In genomic region chr9:111895996-111896941, GRCh38 we compare ENCODE assay signal across 8 cellular contexts. TPM values are rescaled to one million over a fixed set of nuclear protein-coding genes. Genes with fewer than 3 reads are reported as not detected.
DNase-seq lines count a peak whose midpoint lies in the region; ATAC-seq and TF ChIP-seq lines count a peak whose summit lies in the region.

Gene UGCG (plus strand): TSS chr9:111896814. CDS start chr9:111897216, 402 bp downstream.

- H3K9me2 ChIP-seq in DOHH2 (replicated peaks; ENCODE audit: control insufficient read depth, low read length): no peaks in the 10 kb centered on the region

- peaks cover 8% of the 10 kb centered on the region for H3F3A ChIP-seq in DOHH2 (ENCODE audit: control insufficient read depth, insufficient read depth)
- H3F3A ChIP-seq in neural progenitor cell (ENCODE audit: low read depth): peaks cover 22% of the 10 kb centered on the region

- H3K27ac Mint-ChIP-seq in neural progenitor cell: peak within 1 kb of the TSS; percentile 88

- peak within 1 kb of the TSS; percentile 95 for H2AFZ ChIP-seq in neural progenitor cell (replicated peaks)

- ATAC-seq in GM21825 (IDR thresholded peaks at IDR 0.05; ENCODE audit: unreplicated experiment): peak; percentile 81

- DNase-seq in LHCN-M2 (ENCODE audit: low read depth) (peak; percentile 92), SHP77 (lab: John Stamatoyannopoulos, UW) (peak; percentile 79 to 92), activated gamma-delta T cell (lab: John Stamatoyannopoulos, UW) (peak; percentile 80), fibroblast of the conjunctiva (ENCODE audit: low read depth) (peak; percentile 76), neural progenitor cell (ENCODE audit: low spot score) (peak; percentile 96)

- no peaks in the 10 kb centered on the region for H3K27me3 Mint-ChIP-seq in neural progenitor cell (ENCODE audit: insufficient read depth, low read depth)

- H3K27ac ChIP-seq in DOHH2 (ENCODE audit: low read depth, low read length) (peak within 1 kb of the TSS; percentile 79), neural progenitor cell (peak within 1 kb of the TSS; percentile 80), stomach smooth muscle (ENCODE audit: low read length) (peak within 1 kb of the TSS; percentile 81)

- peak within 1 kb of the TSS; percentile 59 for H3K9ac ChIP-seq in neural progenitor cell
- peak within 1 kb of the TSS; percentile 86 to 92 for H3K9ac ChIP-seq in stomach smooth muscle (ENCODE audit: low read length in 2 of 2)

- TF ChIP-seq CTCF in DOHH2 (IDR thresholded peaks at IDR 0.05; ENCODE audit: low read depth, low read length, poor library complexity, severe bottlenecking) (no peak), neural progenitor cell (IDR thresholded peaks at IDR 0.05) (no peak)

- peaks cover 30% of the 10 kb centered on the region for H3K36me3 ChIP-seq in DOHH2 (ENCODE audit: control insufficient read depth, low read length)
- no peaks in the 10 kb centered on the region for H3K36me3 ChIP-seq in neural progenitor cell
- no peaks in the 10 kb centered on the region for H3K36me3 ChIP-seq in stomach smooth muscle (ENCODE audit: control insufficient read depth in 2 of 2, insufficient read depth in 2 of 2, low read length in 2 of 2)

- H3K4me3 Mint-ChIP-seq in neural progenitor cell: peak within 1 kb of the TSS; percentile 93

- H3K4me2 ChIP-seq in DOHH2 (ENCODE audit: low read length) (peak within 1 kb of the TSS; percentile 82), neural progenitor cell (peak within 1 kb of the TSS; percentile 94)

- H3K36me3 Mint-ChIP-seq in neural progenitor cell: no peaks in the 10 kb centered on the region

- no peaks in the 10 kb centered on the region for H3K9me3 Mint-ChIP-seq in neural progenitor cell

- H3K4me1 Mint-ChIP-seq in neural progenitor cell: peaks cover 3% of the 10 kb centered on the region

- H3K9me3 ChIP-seq in DOHH2 (ENCODE audit: control insufficient read depth, insufficient read depth, low read length): peaks cover 15% of the 10 kb centered on the region
- no peaks in the 10 kb centered on the region for H3K9me3 ChIP-seq in neural progenitor cell (ENCODE audit: low read depth)
- no peaks in the 10 kb centered on the region for H3K9me3 ChIP-seq in stomach smooth muscle (ENCODE audit: control insufficient read depth in 2 of 2, low read length in 2 of 2)

- H4K20me1 ChIP-seq in DOHH2 (ENCODE audit: control insufficient read depth, insufficient read depth, low read depth, low read length) (no peaks in the 10 kb centered on the region), neural progenitor cell (ENCODE audit: low read depth) (peaks cover 38% of the 10 kb centered on the region)

- H3K79me2 ChIP-seq in DOHH2 (ENCODE audit: control insufficient read depth, low read length) (peaks cover 44% of the 10 kb centered on the region), neural progenitor cell (ENCODE audit: low read depth) (peaks cover 42% of the 10 kb centered on the region)

- H3K4me1 ChIP-seq in DOHH2 (ENCODE audit: control insufficient read depth, low read length): peaks cover 31% of the 10 kb centered on the region
- H3K4me1 ChIP-seq in neural progenitor cell: peaks cover 26% of the 10 kb centered on the region
- H3K4me1 ChIP-seq in stomach smooth muscle (ENCODE audit: control insufficient read depth, insufficient read depth, low read length): peaks cover 12% of the 10 kb centered on the region

- peak within 1 kb of the TSS; percentile 95 for H3K4me3 ChIP-seq in DOHH2 (ENCODE audit: low read length)
- peak within 1 kb of the TSS; percentile 97 for H3K4me3 ChIP-seq in neural progenitor cell
- H3K4me3 ChIP-seq in stomach smooth muscle (ENCODE audit: low read length in 2 of 2): peak within 1 kb of the TSS; percentile 91 to 93

- H3K27me3 ChIP-seq in DOHH2 (ENCODE audit: control insufficient read depth, low read length) (no peaks in the 10 kb centered on the region), neural progenitor cell (no peaks in the 10 kb centered on the region), stomach smooth muscle (ENCODE audit: control insufficient read depth in 1 of 2, insufficient read depth in 2 of 2, low read length in 2 of 2) (no peaks in the 10 kb centered on the region)

RNA-seq across cellular contexts. Expression of gene UGCG, which starts in this region (rescaled TPM):
- total RNA-seq in LHCN-M2 (2014; rRNA removed) (161 and 172 TPM in 2 replicates), neural progenitor cell (ENCODE audit: low replicate concordance) (32.3 and 48.1 TPM in 2 replicates)
- 66.9 TPM for polyA plus RNA-seq in LHCN-M2 (2012)

Comparison
In these comparisons a context has a peak if more than half of its experiments do, and no peak if none do; other contexts are left out.
1. Peak in every context shown above with its lines: DNase-seq, ATAC-seq, H3K4me3 ChIP-seq and H3K27ac ChIP-seq.